In genomic region chr4:140249351-140249750, GRCh38 we compare ENCODE assay signal across 16 cellular contexts.
DNase-seq lines count a peak whose midpoint lies in the region; TF ChIP-seq lines count a peak whose summit lies in the region.
"Had no signal": no experiment of that assay in that cellular context is flagged by ENCODE, and none has a peak within 500 bp of the region (broad histone marks: within the 10 kb centered on the region; RNA-seq: fewer than 3 reads in every experiment).

No MANE protein-coding gene starts in this region.

- no peak for TF ChIP-seq EP300 in neural cell (conservative IDR thresholded peaks at IDR 0.05; ENCODE audit: poor library complexity, severe bottlenecking)
- no peak for TF ChIP-seq EP300 in ovary (IDR thresholded peaks at IDR 0.05)

- H3K9me3 ChIP-seq in Karpas-422 (ENCODE audit: low read length) = no peaks in the 10 kb centered on the region
- H3K9me3 ChIP-seq in neural cell (ENCODE audit: low read length) = no peaks in the 10 kb centered on the region
- H3K9me3 ChIP-seq in ovary = no peaks in the 10 kb centered on the region
- no peaks in the 10 kb centered on the region for H3K9me3 ChIP-seq in endodermal cell (ENCODE audit: control insufficient read depth, low read length)
- H3K9me3 ChIP-seq: esophagus muscularis mucosa, SJSA1 had no signal

- TF ChIP-seq CTCF in cardiac fibroblast (IDR thresholded peaks at IDR 0.05; ENCODE audit: low read depth, low read length) (no peak), neural cell (IDR thresholded peaks at IDR 0.05; ENCODE audit: poor library complexity, severe bottlenecking) (no peak), ovary (IDR thresholded peaks at IDR 0.05) (no peak), endodermal cell (conservative IDR thresholded peaks at IDR 0.05) (no peak)

- no peak overlapping the region for H2AFZ ChIP-seq in Karpas-422 (ENCODE audit: low read length)
- H2AFZ ChIP-seq in neural cell (ENCODE audit: low read depth, low read length) = no peak overlapping the region

- no peaks in the 10 kb centered on the region for H3K36me3 Mint-ChIP-seq in endodermal cell (ENCODE audit: low read depth)
- H3K36me3 Mint-ChIP-seq: activated CD8-positive, alpha-beta memory T cell treated with anti-CD3 and anti-CD28 coated beads, Interleukin-2, amount 10 ng/mL, durations not matched to agents 7 days and 5 days; IgD-negative memory B cell had no signal

- H3K9me2 ChIP-seq in Karpas-422 (replicated peaks; ENCODE audit: insufficient read depth, low read length) (no peaks in the 10 kb centered on the region), neural cell (ENCODE audit: insufficient read depth, low read length) (no peaks in the 10 kb centered on the region)

- no peak overlapping the region for H3K27ac Mint-ChIP-seq in endodermal cell
- H3K27ac Mint-ChIP-seq: activated CD8-positive, alpha-beta memory T cell treated with anti-CD3 and anti-CD28 coated beads, Interleukin-2, amount 10 ng/mL, durations not matched to agents 7 days and 5 days; IgD-negative memory B cell had no signal

- no peaks in the 10 kb centered on the region for H3K27me3 Mint-ChIP-seq in endodermal cell (ENCODE audit: insufficient read depth)

- no peak for TF ChIP-seq RAD21 in neural cell (conservative IDR thresholded peaks at IDR 0.05)

- H3K9me3 Mint-ChIP-seq in endodermal cell = no peaks in the 10 kb centered on the region
- H3K9me3 Mint-ChIP-seq: IgD-negative memory B cell had no signal

- peak; percentile 30 for DNase-seq in DMS 273 (lab: John Stamatoyannopoulos, UW; ENCODE audit: unreplicated experiment)
- DNase-seq in DMS 273 treated with DMSO at 0.1 percent for 48 hours (lab: John Stamatoyannopoulos, UW) = no peak
- DNase-seq in Karpas-422 = peak; percentile 60
- peak; percentile 64 to 66 for DNase-seq in cardiac fibroblast (ENCODE audit: low read depth in 2 of 2)
- DNase-seq in ovary = no peak
- no peak for DNase-seq in NCI-H146 treated with DMSO at 0.1 percent for 48 hours (lab: John Stamatoyannopoulos, UW; ENCODE audit: unreplicated experiment)
- DNase-seq in endodermal cell = no peak
- DNase-seq: activated CD8-positive, alpha-beta memory T cell treated with anti-CD3 and anti-CD28 coated beads, Interleukin-2, amount 10 ng/mL, durations not matched to agents 7 days and 5 days; activated naive CD4-positive, alpha-beta T cell treated with anti-CD3 and anti-CD28 coated beads, Interleukin-2, amount 50 U/mL, for 16 hours; Calu3; mammary epithelial cell; NCI-H187 treated with DMSO at 0.1 percent for 48 hours had no signal

- 68 to 74% (median 72%) methylated on average over 4 of the region's 4 CpGs for WGBS in ovary, 3 donors
- 93% methylated on average over 4 of the region's 4 CpGs; no CpG with 5 or more reads in 1 of the 2 experiments for WGBS in endodermal cell (ENCODE audit: insufficient coverage in 1 of 2, insufficient read length in 1 of 2), 2 experiments

- intact Hi-C loops in ovary (cut with DNase I) = no loop called here

- TF ChIP-seq POLR2A in ovary (IDR thresholded peaks at IDR 0.05) = no peak

- H3K36me3 ChIP-seq in Karpas-422 (ENCODE audit: insufficient read depth, low read length) (no peaks in the 10 kb centered on the region), neural cell (ENCODE audit: insufficient read depth, low read length) (no peaks in the 10 kb centered on the region), ovary (no peaks in the 10 kb centered on the region), endodermal cell (ENCODE audit: control insufficient read depth, insufficient read depth, low read length) (no peaks in the 10 kb centered on the region)
- H3K36me3 ChIP-seq: esophagus muscularis mucosa, SJSA1 had no signal

- H3F3A ChIP-seq in neural cell (ENCODE audit: insufficient read depth, low read length, poor library complexity, severe bottlenecking) = no peaks in the 10 kb centered on the region

- H3K27ac ChIP-seq in Karpas-422 (ENCODE audit: low read length) (no peak overlapping the region), neural cell (ENCODE audit: low read length) (no peak overlapping the region), ovary (no peak overlapping the region), endodermal cell (ENCODE audit: low read depth, low read length) (no peak overlapping the region)
- H3K27ac ChIP-seq: SJSA1 had no signal

- H3K27me3 ChIP-seq in Karpas-422 (ENCODE audit: low read length) (no peaks in the 10 kb centered on the region), neural cell (ENCODE audit: insufficient read depth, low read depth, low read length) (no peaks in the 10 kb centered on the region), ovary (no peaks in the 10 kb centered on the region), endodermal cell (ENCODE audit: control insufficient read depth, insufficient read depth, low read length, poor library complexity, severe bottlenecking) (no peaks in the 10 kb centered on the region)
- H3K27me3 ChIP-seq: esophagus muscularis mucosa, SJSA1 had no signal

- H3K4me1 ChIP-seq in Karpas-422 (ENCODE audit: low read length) = peaks cover 35% of the 10 kb centered on the region
- peaks cover 5% of the 10 kb centered on the region for H3K4me1 ChIP-seq in ovary (ENCODE audit: insufficient read depth)
- H3K4me1 ChIP-seq in endodermal cell (ENCODE audit: control insufficient read depth, insufficient read depth, low read length) = peaks cover 16% of the 10 kb centered on the region

- H4K20me1 ChIP-seq in Karpas-422 (ENCODE audit: insufficient read depth, low read depth, low read length) (no peaks in the 10 kb centered on the region), neural cell (ENCODE audit: insufficient read depth) (no peaks in the 10 kb centered on the region)

- peaks cover 44% of the 10 kb centered on the region for H3K4me1 Mint-ChIP-seq in endodermal cell

- no peak overlapping the region for H3K4me3 ChIP-seq in Karpas-422 (ENCODE audit: low read length)
- H3K4me3 ChIP-seq in cardiac fibroblast (replicated peaks in 1 of 2; ENCODE audit: low read depth in 2 of 2, low read length in 2 of 2) = no peak overlapping the region
- no peak overlapping the region for H3K4me3 ChIP-seq in neural cell (ENCODE audit: low read length)
- no peak overlapping the region for H3K4me3 ChIP-seq in ovary
- H3K4me3 ChIP-seq in endodermal cell (ENCODE audit: low read length) = no peak overlapping the region
- H3K4me3 ChIP-seq: esophagus muscularis mucosa, SJSA1 had no signal

- no peak overlapping the region for H3K4me2 ChIP-seq in Karpas-422 (ENCODE audit: low read depth, low read length, poor library complexity, severe bottlenecking)
- no peak overlapping the region for H3K4me2 ChIP-seq in neural cell (ENCODE audit: low read length)

- no peak overlapping the region for H3K4me3 Mint-ChIP-seq in endodermal cell
- H3K4me3 Mint-ChIP-seq: activated CD8-positive, alpha-beta memory T cell treated with anti-CD3 and anti-CD28 coated beads, Interleukin-2, amount 10 ng/mL, durations not matched to agents 7 days and 5 days; IgD-negative memory B cell had no signal

- H3K9ac ChIP-seq in Karpas-422 (ENCODE audit: low read length) = no peak overlapping the region
- no peak overlapping the region for H3K9ac ChIP-seq in neural cell (ENCODE audit: low read length)
- H3K9ac ChIP-seq in endodermal cell (ENCODE audit: extremely low read depth, low read length, poor library complexity, severe bottlenecking) = no peak overlapping the region

- H3K79me2 ChIP-seq in Karpas-422 (ENCODE audit: low read length) (no peaks in the 10 kb centered on the region), neural cell (replicated peaks; ENCODE audit: insufficient read depth, low read length) (no peaks in the 10 kb centered on the region)

TF ChIP-seq in neural cell, 6 proteins besides CTCF, POLR2A, EP300 and RAD21:
- TF ChIP-seq TAF1 (IDR thresholded peaks at IDR 0.05; ENCODE audit: low read depth) (no peak), EZH2 (IDR thresholded peaks at IDR 0.05; ENCODE audit: borderline replicate concordance, insufficient read depth, low read length, poor library complexity, severe bottlenecking) (no peak), POLR2AphosphoS5 (IDR thresholded peaks at IDR 0.05) (no peak), MXI1 (conservative IDR thresholded peaks at IDR 0.05; ENCODE audit: poor library complexity, severe bottlenecking) (no peak), SMC3 (conservative IDR thresholded peaks at IDR 0.05; ENCODE audit: poor library complexity) (peak; percentile 19), REST (IDR thresholded peaks at IDR 0.05; ENCODE audit: borderline replicate concordance) (no peak)

Comparison
In these comparisons a context has a peak if more than half of its experiments do, and no peak if none do; other contexts are left out.
1. DNase-seq: peak in DMS 273 (single experiment), Karpas-422 (single experiment) and cardiac fibroblast (2 of 2); none in DMS 273 treated with DMSO at 0.1 percent for 48 hours (single experiment), ovary (0 of 5), NCI-H146 treated with DMSO at 0.1 percent for 48 hours (single experiment) and endodermal cell (single experiment).